In the genomic region with DNA sequence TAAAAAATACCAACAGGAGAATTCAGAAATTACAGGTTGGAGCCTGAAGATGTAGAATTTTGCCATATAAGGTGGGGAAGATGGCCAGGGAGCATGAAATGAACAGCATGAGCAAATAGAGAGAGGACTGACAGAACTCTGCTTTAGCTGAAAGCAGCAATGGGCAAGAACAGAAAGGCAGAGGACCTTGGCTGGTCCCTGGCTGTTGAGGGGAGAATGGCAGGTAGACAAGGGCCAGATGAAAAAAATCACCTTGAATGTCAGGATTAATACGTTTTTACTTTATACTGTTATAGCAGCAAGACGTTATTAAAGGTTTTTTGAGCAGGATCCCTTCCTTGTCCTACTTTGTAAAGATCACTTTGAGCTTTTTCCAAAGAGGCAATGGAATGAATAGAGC, we compare ENCODE assay signal across 8 cellular contexts. TPM values are rescaled to one million over a fixed set of nuclear protein-coding genes. Genes with fewer than 3 reads are reported as not detected.
A peak's percentile ranks its signal among the peaks of the same experiment; 100 is the strongest.
DNase-seq lines count a peak whose midpoint lies in the region; ATAC-seq and TF ChIP-seq lines count a peak whose summit lies in the region.

No MANE protein-coding gene starts in this region.

- no peak for TF ChIP-seq POLR2A in upper lobe of left lung (IDR thresholded peaks at IDR 0.05)

- peak overlapping the region; percentile 98 for H3K4me3 Mint-ChIP-seq in activated B cell treated with CpG ODN at 0.5 μM for 24 hours

- H3K9me3 ChIP-seq in iPS-18c (ENCODE audit: control insufficient read depth, insufficient read depth, low read length), result no peaks in the 10 kb centered on the region
- no peaks in the 10 kb centered on the region for H3K9me3 ChIP-seq in upper lobe of left lung

- no peak for TF ChIP-seq EP300 in upper lobe of left lung (IDR thresholded peaks at IDR 0.05)

- TF ChIP-seq CTCF in AG10803 (conservative IDR thresholded peaks at IDR 0.05; ENCODE audit: low read length) (no peak; the same call in 1 of the 2 replicates), GM20000 (IDR thresholded peaks at IDR 0.05; ENCODE audit: extremely low read depth, missing control alignments) (no peak), activated B cell treated with CpG ODN at 0.5 μM for 24 hours (IDR thresholded peaks at IDR 0.05) (no peak), upper lobe of left lung (IDR thresholded peaks at IDR 0.05) (peak in 1 of 6 experiments; percentile 8)

- H3K4me3 ChIP-seq in AG10803 (ENCODE audit: low read length) (peak overlapping the region; percentile 98), iPS-18c (ENCODE audit: insufficient read depth, low read depth, low read length) (peak overlapping the region; percentile 82), upper lobe of left lung (peak overlapping the region; percentile 83 to 94 (median 88))

- CTCF ChIA-PET in activated B cell treated with CpG ODN at 0.5 μM for 24 hours (lab: Charles Lee), result interaction anchor here (1.1 to 3.8 kb wide), 6 partner anchors 12 to 337 kb away, joined by 3 to 34 read pairs (median 6); partner anchors contain the start of gene C6orf89

- H3K9me3 Mint-ChIP-seq in activated B cell treated with CpG ODN at 0.5 μM for 24 hours, result no peaks in the 10 kb centered on the region

- 37 to 40% methylated on average over 2 of the region's 2 CpGs for WGBS in upper lobe of left lung, 2 donors

- intact Hi-C loops in activated B cell treated with CpG ODN at 0.5 μM for 24 hours (cut with micrococcal nuclease), result no loop called here

- H3K36me3 ChIP-seq in upper lobe of left lung, result peaks cover 0 to 24% (median 2%) of the 10 kb centered on the region in 4 donors

- peak overlapping the region; percentile 99 for H3K27ac Mint-ChIP-seq in activated B cell treated with CpG ODN at 0.5 μM for 24 hours

- DNase-seq in AG10803 (ENCODE audit: low read depth), result no peak
- DNase-seq in GM20000 (ENCODE audit: low spot score), result peak; percentile 35
- no peak for DNase-seq in activated B cell treated with CpG ODN at 0.5 μM for 24 hours
- DNase-seq in upper lobe of left lung, result no peak
- DNase-seq in NCI-H345 treated with DMSO at 0.1 percent for 48 hours (lab: John Stamatoyannopoulos, UW; ENCODE audit: unreplicated experiment), result no peak
- DNase-seq in stimulated activated CD4-positive, alpha-beta T cell treated with anti-CD3 and anti-CD28 coated beads, Interleukin-4, amount 100 ng/mL, for 24 hours, result no peak

- H3K36me3 Mint-ChIP-seq in activated B cell treated with CpG ODN at 0.5 μM for 24 hours (ENCODE audit: low read depth), result peaks cover 43% of the 10 kb centered on the region

- no peaks in the 10 kb centered on the region for H3K27me3 Mint-ChIP-seq in activated B cell treated with CpG ODN at 0.5 μM for 24 hours

- H3K27ac ChIP-seq in upper lobe of left lung, result peak overlapping the region in 2 of 4 donors; percentile 92 to 94

- peaks cover 27% of the 10 kb centered on the region for H3K4me1 Mint-ChIP-seq in activated B cell treated with CpG ODN at 0.5 μM for 24 hours

- ATAC-seq in activated B cell treated with CpG ODN at 0.5 μM for 24 hours (ENCODE audit: low read depth) (no peak), upper lobe of left lung (ENCODE audit: low FRiP score in 2 of 2) (no peak), GM18517 (IDR thresholded peaks at IDR 0.05; ENCODE audit: unreplicated experiment) (no peak)

- H3K27me3 ChIP-seq in upper lobe of left lung, result no peaks in the 10 kb centered on the region

- peaks cover 13 to 25% (median 15%) of the 10 kb centered on the region in 4 donors for H3K4me1 ChIP-seq in upper lobe of left lung

- POLR2A ChIA-PET in activated B cell treated with CpG ODN at 0.5 μM for 24 hours (lab: Charles Lee), result interaction anchor here (0.8 to 3.1 kb wide), 6 partner anchors 9 to 148 kb away, joined by 3 to 49 read pairs (median 5); partner anchors contain the start of genes C6orf89 and MTCH1

RNA-seq across cellular contexts. Expression of gene PPIL1, which starts 1.0 kb away (rescaled TPM):
- 23.4 and 27.0 TPM in 2 replicates for total RNA-seq in activated B cell treated with CpG ODN at 0.5 μM for 24 hours
- total RNA-seq in upper lobe of left lung, result 10 to 100 TPM in 3 of 6 donors, 1 to 10 TPM in 3; 2.2 to 21.7 (median 11.9) TPM

RNA-seq across cellular contexts. Expression of gene C6orf89, which starts 12.1 kb away (rescaled TPM):
- total RNA-seq in activated B cell treated with CpG ODN at 0.5 μM for 24 hours (29.7 and 30.3 TPM in 2 replicates), upper lobe of left lung (10 to 100 TPM; 22.0 to 60.8 (median 42.5) TPM)

RNA-seq across cellular contexts. Expression of gene CPNE5, which starts 34.4 kb away (rescaled TPM):
- total RNA-seq in activated B cell treated with CpG ODN at 0.5 μM for 24 hours (57.8 and 59.1 TPM in 2 replicates), upper lobe of left lung (1 to 10 TPM in 4 of 6 donors, under 1 TPM in 2; 0.89 to 5.4 (median 2.5) TPM)
